ENCODE assay signal across 14 cellular contexts in the genomic region with DNA sequence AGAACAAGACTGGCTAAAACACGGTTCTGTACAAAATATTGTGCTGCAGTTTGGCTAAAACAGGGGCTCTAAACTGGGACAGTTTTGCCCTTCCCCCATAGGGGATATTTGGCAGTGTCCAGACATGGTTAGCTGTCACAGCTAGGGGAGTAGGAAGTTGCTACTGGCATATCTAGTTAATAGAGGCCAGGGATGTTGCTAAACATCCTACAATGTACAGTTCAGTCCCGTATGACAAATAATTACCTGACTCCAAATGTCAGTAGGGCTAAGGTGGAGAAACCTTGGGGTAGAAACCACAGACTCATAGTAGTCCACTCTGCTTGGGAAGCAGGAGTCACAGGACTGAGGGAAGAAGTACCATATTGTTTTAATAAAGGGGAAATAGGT. TPM values are rescaled to one million over a fixed set of nuclear protein-coding genes. Genes with fewer than 3 reads are reported as not detected.
DNase-seq lines count a peak whose midpoint lies in the region; ATAC-seq and TF ChIP-seq lines count a peak whose summit lies in the region.
"Had no signal": no experiment of that assay in that cellular context is flagged by ENCODE, and none has a peak within 500 bp of the region (broad histone marks: within the 10 kb centered on the region; RNA-seq: fewer than 3 reads in every experiment).

No MANE protein-coding gene starts in this region.

- H3K9ac ChIP-seq in neural progenitor cell, result no peak overlapping the region

- peaks cover 7% of the 10 kb centered on the region for H4K20me1 ChIP-seq in neural progenitor cell (ENCODE audit: low read depth)

- H3K36me3 ChIP-seq in neural progenitor cell (no peaks in the 10 kb centered on the region), upper lobe of right lung (no peaks in the 10 kb centered on the region)

- no peak for TF ChIP-seq CTCF in fibroblast of pulmonary artery (IDR thresholded peaks at IDR 0.05; ENCODE audit: low read length, missing control alignments)
- no peak for TF ChIP-seq CTCF in neural progenitor cell (IDR thresholded peaks at IDR 0.05)
- TF ChIP-seq CTCF in upper lobe of right lung (IDR thresholded peaks at IDR 0.05), result no peak

- H2AFZ ChIP-seq in neural progenitor cell (replicated peaks), result no peak overlapping the region

- peaks cover 2% of the 10 kb centered on the region for H3K36me3 Mint-ChIP-seq in neural progenitor cell

- intact Hi-C loops in upper lobe of right lung (cut with DNase I), result no loop called here

- DNase-seq in NOMO-1 (lab: John Stamatoyannopoulos, UW; ENCODE audit: unreplicated experiment in 2 of 2) (peak; percentile 20 to 58), NOMO-1 treated with dmso at 0.1 percent for 144 hours (lab: John Stamatoyannopoulos, UW; ENCODE audit: unreplicated experiment) (no peak), fibroblast of pulmonary artery (ENCODE audit: low read depth) (no peak), neural progenitor cell (ENCODE audit: low spot score) (no peak), upper lobe of right lung (no peak), T-helper 2 cell (no peak), NCI-H82 treated with DMSO at 0.1 percent for 48 hours (lab: John Stamatoyannopoulos, UW; ENCODE audit: unreplicated experiment) (no peak), dedifferentiated amniotic fluid mesenchymal stem cell (ENCODE audit: extremely low spot score) (no peak)
- DNase-seq: 8988T, Kasumi-1, NCI-H82 had no signal

- H3K27ac Mint-ChIP-seq in neural progenitor cell, result peak overlapping the region; percentile 35

- H3K4me3 ChIP-seq in fibroblast of pulmonary artery (replicated peaks; ENCODE audit: low read depth, low read length) (peak overlapping the region; percentile 35), neural progenitor cell (no peak overlapping the region), upper lobe of right lung (no peak overlapping the region)

- no peak overlapping the region for H3K27ac ChIP-seq in neural progenitor cell
- peak overlapping the region; percentile 88 for H3K27ac ChIP-seq in upper lobe of right lung

- no peaks in the 10 kb centered on the region for H3K9me3 ChIP-seq in neural progenitor cell (ENCODE audit: low read depth)
- H3K9me3 ChIP-seq in upper lobe of right lung, result no peaks in the 10 kb centered on the region

- no peak overlapping the region for H3K4me2 ChIP-seq in neural progenitor cell

- no peaks in the 10 kb centered on the region for H3K9me3 Mint-ChIP-seq in neural progenitor cell
- H3K9me3 Mint-ChIP-seq: stimulated activated naive CD8-positive, alpha-beta T cell treated with anti-CD3 and anti-CD28 coated beads, Interleukin-15, Interleukin-2, amounts not matched to agents 100 ng/mL and 50 ng/mL, for 24 hours had no signal

- H3K27me3 ChIP-seq in neural progenitor cell (no peaks in the 10 kb centered on the region), upper lobe of right lung (no peaks in the 10 kb centered on the region)

- ATAC-seq in upper lobe of right lung, result peak; percentile 13

- no peaks in the 10 kb centered on the region for H3K27me3 Mint-ChIP-seq in neural progenitor cell (ENCODE audit: insufficient read depth, low read depth)
- H3K27me3 Mint-ChIP-seq: stimulated activated naive CD8-positive, alpha-beta T cell treated with anti-CD3 and anti-CD28 coated beads, Interleukin-15, Interleukin-2, amounts not matched to agents 100 ng/mL and 50 ng/mL, for 24 hours had no signal

- peaks cover 42% of the 10 kb centered on the region for H3K4me1 Mint-ChIP-seq in neural progenitor cell

- no peak overlapping the region for H3K4me3 Mint-ChIP-seq in neural progenitor cell
- H3K4me3 Mint-ChIP-seq: stimulated activated naive CD8-positive, alpha-beta T cell treated with anti-CD3 and anti-CD28 coated beads, Interleukin-15, Interleukin-2, amounts not matched to agents 100 ng/mL and 50 ng/mL, for 24 hours had no signal

- no peaks in the 10 kb centered on the region for H3K79me2 ChIP-seq in neural progenitor cell (ENCODE audit: low read depth)

- peaks cover 2% of the 10 kb centered on the region for H3F3A ChIP-seq in neural progenitor cell (ENCODE audit: low read depth)

- H3K4me1 ChIP-seq in neural progenitor cell (peaks cover 19% of the 10 kb centered on the region), upper lobe of right lung (peaks cover 76% of the 10 kb centered on the region)

RNA-seq across cellular contexts. Expression of a gene that starts 39.8 kb away (rescaled TPM):
- total RNA-seq in neural progenitor cell (ENCODE audit: low replicate concordance) (21.1 and 29.3 TPM in 2 replicates), upper lobe of right lung (49.0 TPM)

RNA-seq across cellular contexts. Expression of a gene that starts 53.7 kb away (rescaled TPM):
- total RNA-seq in neural progenitor cell (ENCODE audit: low replicate concordance) (not detected in 2 replicates), upper lobe of right lung (1.9 TPM)
- total RNA-seq: Daoy, kidney epithelial cell had no signal

Comparison
In these comparisons a context has a peak if more than half of its experiments do, and no peak if none do; other contexts are left out.
1. DNase-seq: peak in NOMO-1 (2 of 2); none in NOMO-1 treated with dmso at 0.1 percent for 144 hours (single experiment), fibroblast of pulmonary artery (single experiment), neural progenitor cell (single experiment), upper lobe of right lung (single experiment), T-helper 2 cell (0 of 5), NCI-H82 treated with DMSO at 0.1 percent for 48 hours (single experiment) and dedifferentiated amniotic fluid mesenchymal stem cell (single experiment).